In the genomic region with DNA sequence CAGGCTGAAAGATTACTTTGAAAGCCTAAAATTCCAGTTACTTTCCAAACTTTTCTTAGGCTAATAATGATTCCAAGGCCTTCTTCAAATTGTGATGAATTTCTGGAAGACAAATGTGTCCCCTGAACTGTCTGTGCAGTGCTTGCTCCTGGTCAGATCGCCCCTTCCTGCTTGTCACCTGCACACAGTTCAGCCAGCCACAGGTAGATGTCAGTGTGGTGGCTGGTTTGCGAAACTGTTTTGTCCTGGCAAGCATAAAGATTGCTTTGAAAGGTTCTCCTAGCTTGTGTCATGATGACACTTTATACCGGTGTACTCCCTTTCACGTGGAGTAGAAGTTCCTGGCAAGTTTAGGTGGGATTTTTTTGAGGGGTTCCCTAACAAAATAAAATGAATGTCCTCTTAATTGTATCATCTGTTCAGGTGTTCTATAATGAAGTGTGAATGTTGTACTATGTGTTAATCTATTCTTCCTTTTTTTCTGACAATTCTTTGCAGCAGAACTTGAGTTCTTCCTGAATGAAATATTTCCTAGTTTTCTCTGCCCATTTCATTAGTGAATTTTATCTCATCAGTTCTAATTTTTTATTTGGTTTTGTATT, we compare ENCODE assay signal across 10 cellular contexts.
DNase-seq lines count a peak whose midpoint lies in the region; ATAC-seq and TF ChIP-seq lines count a peak whose summit lies in the region.
"Had no signal": no experiment of that assay in that cellular context is flagged by ENCODE, and none has a peak within 500 bp of the region (broad histone marks: within the 10 kb centered on the region; RNA-seq: fewer than 3 reads in every experiment).

No MANE protein-coding gene starts in this region.

- no peak overlapping the region for H3K27ac Mint-ChIP-seq in T-helper 2 cell treated with Interferon-gamma antibody and Interleukin-4, amounts not matched to agents 5 μg/mL and 100 μg/mL, for 36 hours
- H3K27ac Mint-ChIP-seq in activated CD8-positive, alpha-beta memory T cell treated with anti-CD3 and anti-CD28 coated beads, Interleukin-2, amount 10 ng/mL, durations not matched to agents 7 days and 5 days: no peak overlapping the region
- H3K27ac Mint-ChIP-seq: activated naive CD8-positive, alpha-beta T cell had no signal

- CTCF ChIA-PET in activated CD8-positive, alpha-beta memory T cell treated with anti-CD3 and anti-CD28 coated beads, Interleukin-2, amount 10 ng/mL, durations not matched to agents 7 days and 5 days (lab: Charles Lee): interaction anchor here (0.6 to 1.4 kb wide), 5 partner anchors 11 to 583 kb away, joined by 3 to 4 read pairs (median 3); no protein-coding TSS in a partner anchor

- DNase-seq in T-helper 2 cell: peak in 3 of 5 experiments; percentile 13 to 72 (median 28)
- no peak for DNase-seq in T-helper 2 cell treated with Interferon-gamma antibody and Interleukin-4, amounts not matched to agents 5 μg/mL and 100 μg/mL, for 36 hours (ENCODE audit: low spot score)
- DNase-seq in NCI-H2171 (lab: John Stamatoyannopoulos, UW): peak; percentile 23
- peak; percentile 64 for DNase-seq in activated CD8-positive, alpha-beta memory T cell treated with anti-CD3 and anti-CD28 coated beads, Interleukin-2, amount 10 ng/mL, durations not matched to agents 7 days and 5 days
- no peak for DNase-seq in Right ventricle myocardium superior
- no peak for DNase-seq in smooth muscle cell (lab: John Stamatoyannopoulos, UW; ENCODE audit: unreplicated experiment)
- DNase-seq in NOMO-1 (lab: John Stamatoyannopoulos, UW; ENCODE audit: unreplicated experiment in 2 of 2): no peak

- no peak overlapping the region for H2AFZ ChIP-seq in smooth muscle cell (ENCODE audit: low read depth)

- H3K9me3 Mint-ChIP-seq in T-helper 2 cell treated with Interferon-gamma antibody and Interleukin-4, amounts not matched to agents 5 μg/mL and 100 μg/mL, for 36 hours: no peaks in the 10 kb centered on the region
- no peaks in the 10 kb centered on the region for H3K9me3 Mint-ChIP-seq in activated CD8-positive, alpha-beta memory T cell treated with anti-CD3 and anti-CD28 coated beads, Interleukin-2, amount 10 ng/mL, durations not matched to agents 7 days and 5 days (ENCODE audit: low read depth)

- no peak overlapping the region for H3K27ac ChIP-seq in smooth muscle cell (ENCODE audit: low read depth)
- H3K27ac ChIP-seq: BLaER1 treated with 17β-estradiol and CSF1 and Interleukin-3, amounts not matched to agents 10 nM and 100 nM had no signal

- no peaks in the 10 kb centered on the region for H4K20me1 ChIP-seq in smooth muscle cell (ENCODE audit: low read depth)
- H4K20me1 ChIP-seq: BLaER1 treated with 17β-estradiol and CSF1 and Interleukin-3, amounts not matched to agents 10 nM and 100 nM had no signal

- 45% methylated on average over 4 of the region's 4 CpGs for WGBS in smooth muscle cell (ENCODE audit: low lambda C conversion rate)

- intact Hi-C loops in Right ventricle myocardium superior (cut with DNase I): no loop called here

- H3K36me3 ChIP-seq in smooth muscle cell (ENCODE audit: low read depth): no peaks in the 10 kb centered on the region

- H3K27me3 ChIP-seq in smooth muscle cell (ENCODE audit: low read depth): no peaks in the 10 kb centered on the region
- H3K27me3 ChIP-seq: BLaER1 treated with 17β-estradiol and CSF1 and Interleukin-3, amounts not matched to agents 10 nM and 100 nM had no signal

- H3K9me3 ChIP-seq in smooth muscle cell (replicated peaks; ENCODE audit: low read depth): no peaks in the 10 kb centered on the region
- H3K9me3 ChIP-seq: BLaER1 treated with 17β-estradiol and CSF1 and Interleukin-3, amounts not matched to agents 10 nM and 100 nM had no signal

- no peak overlapping the region for H3K4me3 ChIP-seq in smooth muscle cell
- H3K4me3 ChIP-seq: BLaER1 treated with 17β-estradiol and CSF1 and Interleukin-3, amounts not matched to agents 10 nM and 100 nM had no signal

- H3K79me2 ChIP-seq in smooth muscle cell (ENCODE audit: low read depth): no peaks in the 10 kb centered on the region

- peaks cover 2% of the 10 kb centered on the region for H3K36me3 Mint-ChIP-seq in T-helper 2 cell treated with Interferon-gamma antibody and Interleukin-4, amounts not matched to agents 5 μg/mL and 100 μg/mL, for 36 hours (ENCODE audit: low read depth)
- peaks cover 1% of the 10 kb centered on the region for H3K36me3 Mint-ChIP-seq in activated CD8-positive, alpha-beta memory T cell treated with anti-CD3 and anti-CD28 coated beads, Interleukin-2, amount 10 ng/mL, durations not matched to agents 7 days and 5 days

- no peaks in the 10 kb centered on the region for H3K27me3 Mint-ChIP-seq in T-helper 2 cell treated with Interferon-gamma antibody and Interleukin-4, amounts not matched to agents 5 μg/mL and 100 μg/mL, for 36 hours (ENCODE audit: low read depth)
- no peaks in the 10 kb centered on the region for H3K27me3 Mint-ChIP-seq in activated CD8-positive, alpha-beta memory T cell treated with anti-CD3 and anti-CD28 coated beads, Interleukin-2, amount 10 ng/mL, durations not matched to agents 7 days and 5 days
- H3K27me3 Mint-ChIP-seq: activated naive CD8-positive, alpha-beta T cell had no signal

- TF ChIP-seq CTCF in smooth muscle cell (IDR thresholded peaks at IDR 0.05; ENCODE audit: borderline replicate concordance, insufficient read depth, poor library complexity, severe bottlenecking): peak; percentile 25

- no peak overlapping the region for H3K4me2 ChIP-seq in smooth muscle cell

- H3K4me3 Mint-ChIP-seq in T-helper 2 cell treated with Interferon-gamma antibody and Interleukin-4, amounts not matched to agents 5 μg/mL and 100 μg/mL, for 36 hours: no peak overlapping the region
- no peak overlapping the region for H3K4me3 Mint-ChIP-seq in activated CD8-positive, alpha-beta memory T cell treated with anti-CD3 and anti-CD28 coated beads, Interleukin-2, amount 10 ng/mL, durations not matched to agents 7 days and 5 days
- H3K4me3 Mint-ChIP-seq: activated naive CD8-positive, alpha-beta T cell had no signal

- H3K4me1 ChIP-seq in smooth muscle cell (ENCODE audit: low read depth): no peaks in the 10 kb centered on the region

- no peaks in the 10 kb centered on the region for H3F3A ChIP-seq in smooth muscle cell (ENCODE audit: low read depth)

- peak; percentile 70 for ATAC-seq in HG02884 (IDR thresholded peaks at IDR 0.05; ENCODE audit: unreplicated experiment)
- peak; percentile 68 for ATAC-seq in activated CD8-positive, alpha-beta memory T cell treated with anti-CD3 and anti-CD28 coated beads, Interleukin-2, amount 10 ng/mL, durations not matched to agents 7 days and 5 days
- ATAC-seq in Right ventricle myocardium superior (ENCODE audit: poor library complexity): peak; percentile 83

- H3K9ac ChIP-seq in smooth muscle cell (ENCODE audit: low read depth): no peak overlapping the region
- H3K9ac ChIP-seq: BLaER1 treated with 17β-estradiol and CSF1 and Interleukin-3, amounts not matched to agents 10 nM and 100 nM had no signal

- H3K4me1 Mint-ChIP-seq in T-helper 2 cell treated with Interferon-gamma antibody and Interleukin-4, amounts not matched to agents 5 μg/mL and 100 μg/mL, for 36 hours (ENCODE audit: low read depth): peaks cover 18% of the 10 kb centered on the region
- H3K4me1 Mint-ChIP-seq in activated CD8-positive, alpha-beta memory T cell treated with anti-CD3 and anti-CD28 coated beads, Interleukin-2, amount 10 ng/mL, durations not matched to agents 7 days and 5 days: peaks cover 18% of the 10 kb centered on the region

Comparison
In these comparisons a context has a peak if more than half of its experiments do, and no peak if none do; other contexts are left out.
1. DNase-seq: peak in T-helper 2 cell (3 of 5), NCI-H2171 (single experiment) and activated CD8-positive, alpha-beta memory T cell treated with anti-CD3 and anti-CD28 coated beads, Interleukin-2, amount 10 ng/mL, durations not matched to agents 7 days and 5 days (single experiment); none in T-helper 2 cell treated with Interferon-gamma antibody and Interleukin-4, amounts not matched to agents 5 μg/mL and 100 μg/mL, for 36 hours (single experiment), Right ventricle myocardium superior (single experiment), smooth muscle cell (single experiment) and NOMO-1 (0 of 2).
2. Peak in every context shown above with its lines, with median percentiles within 50 percentile points of each other: ATAC-seq.